Comparison of ENCODE assay signal across 8 cellular contexts in genomic region chr15:64224508-64224907, GRCh38.
A peak's percentile ranks its signal among the peaks of the same experiment; 100 is the strongest.
DNase-seq lines count a peak whose midpoint lies in the region; ATAC-seq and TF ChIP-seq lines count a peak whose summit lies in the region.

No MANE protein-coding gene starts in this region.

- H3K4me1 ChIP-seq in adipocyte (ENCODE audit: control insufficient read depth, insufficient read depth, low read length) (peaks cover 45% of the 10 kb centered on the region), aorta (ENCODE audit: control insufficient read depth in 1 of 2, insufficient read depth in 2 of 2, low read length in 2 of 2) (no peaks in the 10 kb centered on the region), foreskin keratinocyte (peaks cover 9% of the 10 kb centered on the region)

- intact Hi-C loops in Right ventricle myocardium inferior (cut with DNase I) (no loop called here), cardiac septum (cut with DNase I) (loop anchor here (10.0 kb wide), 1 partner anchor 60 kb away; no protein-coding TSS in a partner anchor), left cardiac atrium (cut with DNase I) (no loop called here), aorta (cut with DNase I) (no loop called here)

- no peaks in the 10 kb centered on the region for H3K9me3 ChIP-seq in adipocyte (ENCODE audit: control insufficient read depth, low read length)
- H3K9me3 ChIP-seq in aorta (ENCODE audit: control insufficient read depth, low read length) = no peaks in the 10 kb centered on the region

- H3K4me3 ChIP-seq in adipocyte (ENCODE audit: low read length) (peak overlapping the region; percentile 61), aorta (ENCODE audit: low read length in 2 of 2) (no peak overlapping the region)

- H3K27ac ChIP-seq in aorta (ENCODE audit: low read depth in 1 of 2, low read length in 2 of 2) = no peak overlapping the region
- H3K27ac ChIP-seq in foreskin keratinocyte = no peak overlapping the region

- H3K36me3 ChIP-seq in adipocyte (ENCODE audit: control insufficient read depth, insufficient read depth, low read length, severe bottlenecking) (no peaks in the 10 kb centered on the region), aorta (ENCODE audit: control insufficient read depth in 1 of 2, insufficient read depth in 2 of 2, low read length in 1 of 2) (no peaks in the 10 kb centered on the region)

- TF ChIP-seq CTCF in foreskin keratinocyte (conservative IDR thresholded peaks at IDR 0.05) = no peak

- H3K9ac ChIP-seq in adipocyte (ENCODE audit: low read length) = peak overlapping the region; percentile 65

- no peak for DNase-seq in Right ventricle myocardium inferior (ENCODE audit: missing footprints)
- DNase-seq in cardiac septum (ENCODE audit: low spot score) = no peak
- DNase-seq in adipocyte (ENCODE audit: low read depth) = peak; percentile 85
- no peak for DNase-seq in left cardiac atrium
- no peak for DNase-seq in aorta
- DNase-seq in foreskin keratinocyte = no peak

- H3K27me3 ChIP-seq in adipocyte (replicated peaks; ENCODE audit: control insufficient read depth, insufficient read depth, low read length) (no peaks in the 10 kb centered on the region), aorta (ENCODE audit: control insufficient read depth in 1 of 2, insufficient read depth in 2 of 2, low read length in 1 of 2) (no peaks in the 10 kb centered on the region), foreskin keratinocyte (no peaks in the 10 kb centered on the region)

- ATAC-seq in Right ventricle myocardium inferior = peak; percentile 62
- peak; percentile 32 to 67 for ATAC-seq in left cardiac atrium
- ATAC-seq in aorta (ENCODE audit: low FRiP score) = peak; percentile 36
- no peak for ATAC-seq in HG02610 (IDR thresholded peaks at IDR 0.05; ENCODE audit: unreplicated experiment)
- ATAC-seq in HG03571 (IDR thresholded peaks at IDR 0.05; ENCODE audit: unreplicated experiment) = no peak
- no peak for ATAC-seq in foreskin keratinocyte

- 7 to 10% methylated on average over 2 of the region's 2 CpGs for WGBS in aorta, 2 donors

Comparison
In these comparisons a context has a peak if more than half of its experiments do, and no peak if none do; other contexts are left out.
1. ATAC-seq: peak in Right ventricle myocardium inferior (single experiment), left cardiac atrium (2 of 2) and aorta (single experiment); none in HG02610 (single experiment), HG03571 (single experiment) and foreskin keratinocyte (single experiment).